8 cellular contexts compared by ENCODE assay signal in genomic region chrX:74536142-74537010, GRCh38.
DNase-seq lines count a peak whose midpoint lies in the region; ATAC-seq and FAIRE-seq lines count a peak whose summit lies in the region.

No MANE protein-coding gene starts in this region.

- peak overlapping the region; percentile 50 for H3K27ac Mint-ChIP-seq in activated naive CD8-positive, alpha-beta T cell
- peak overlapping the region; percentile 80 to 86 for H3K27ac Mint-ChIP-seq in natural killer cell treated with Interleukin-12 subunit alpha and Interleukin-12 subunit beta and Interleukin-15 and Interleukin-18, amount 100 ng/mL, for 72 hours

- H3K9ac ChIP-seq in HUES48 (ENCODE audit: low read depth, low read length) = no peak overlapping the region

- H3K9me3 ChIP-seq in HUES48 (ENCODE audit: control insufficient read depth, insufficient read depth, low read length) = peaks cover 12% of the 10 kb centered on the region

- no peak for FAIRE-seq in RCC 7860 (lab: Jason Lieb, UNC)

- peak overlapping the region; percentile 82 for H3K4me3 Mint-ChIP-seq in activated naive CD8-positive, alpha-beta T cell
- H3K4me3 Mint-ChIP-seq in natural killer cell treated with Interleukin-12 subunit alpha and Interleukin-12 subunit beta and Interleukin-15 and Interleukin-18, amount 100 ng/mL, for 72 hours = peak overlapping the region; percentile 73

- DNase-seq in DMS 273 (lab: John Stamatoyannopoulos, UW; ENCODE audit: unreplicated experiment) = peak; percentile 95
- DNase-seq in RCC 7860 (ENCODE audit: low spot score) = peak; percentile 10
- peak; percentile 66 for DNase-seq in foreskin melanocyte
- DNase-seq in natural killer cell treated with Interleukin-12 subunit alpha and Interleukin-12 subunit beta and Interleukin-15 and Interleukin-18, amount 100 ng/mL, for 72 hours (ENCODE audit: low spot score) = peak; percentile 76
- peak; percentile 83 for DNase-seq in ureter (ENCODE audit: low spot score)

- ATAC-seq in GM21390 (IDR thresholded peaks at IDR 0.05; ENCODE audit: unreplicated experiment) = peak; percentile 62
- peak; percentile 56 to 70 for ATAC-seq in natural killer cell treated with Interleukin-12 subunit alpha and Interleukin-12 subunit beta and Interleukin-15 and Interleukin-18, amount 100 ng/mL, for 72 hours

- no peaks in the 10 kb centered on the region for H3K36me3 ChIP-seq in HUES48 (ENCODE audit: control insufficient read depth, insufficient read depth, low read length)

- H3K27me3 Mint-ChIP-seq in activated naive CD8-positive, alpha-beta T cell = no peaks in the 10 kb centered on the region
- peaks cover 0 to 8% of the 10 kb centered on the region in 2 donors for H3K27me3 Mint-ChIP-seq in natural killer cell treated with Interleukin-12 subunit alpha and Interleukin-12 subunit beta and Interleukin-15 and Interleukin-18, amount 100 ng/mL, for 72 hours

- no peaks in the 10 kb centered on the region for H3K9me3 Mint-ChIP-seq in activated naive CD8-positive, alpha-beta T cell (ENCODE audit: low read depth)
- no peaks in the 10 kb centered on the region for H3K9me3 Mint-ChIP-seq in natural killer cell treated with Interleukin-12 subunit alpha and Interleukin-12 subunit beta and Interleukin-15 and Interleukin-18, amount 100 ng/mL, for 72 hours

- H3K27me3 ChIP-seq in HUES48 (ENCODE audit: control insufficient read depth, insufficient read depth, low read length) = peaks cover 12% of the 10 kb centered on the region; the same call in 1 of the 2 replicates

- no peaks in the 10 kb centered on the region for H3K36me3 Mint-ChIP-seq in activated naive CD8-positive, alpha-beta T cell
- no peaks in the 10 kb centered on the region for H3K36me3 Mint-ChIP-seq in natural killer cell treated with Interleukin-12 subunit alpha and Interleukin-12 subunit beta and Interleukin-15 and Interleukin-18, amount 100 ng/mL, for 72 hours

- H3K4me1 ChIP-seq in HUES48 (ENCODE audit: control insufficient read depth, insufficient read depth, low read length) = peaks cover 3% of the 10 kb centered on the region; the same call in 1 of the 2 replicates

- peak overlapping the region; percentile 63 for H3K4me3 ChIP-seq in HUES48 (ENCODE audit: low read depth, low read length)

- peaks cover 7% of the 10 kb centered on the region for H3K4me1 Mint-ChIP-seq in activated naive CD8-positive, alpha-beta T cell (ENCODE audit: low read depth)
- peaks cover 16 to 22% of the 10 kb centered on the region in 2 donors for H3K4me1 Mint-ChIP-seq in natural killer cell treated with Interleukin-12 subunit alpha and Interleukin-12 subunit beta and Interleukin-15 and Interleukin-18, amount 100 ng/mL, for 72 hours (ENCODE audit: low read depth in 2 of 2)

- peak overlapping the region; percentile 14 for H3K27ac ChIP-seq in HUES48 (ENCODE audit: low read depth, low read length)

Comparison
In these comparisons a context has a peak if more than half of its experiments do, and no peak if none do; other contexts are left out.
1. Peak in every context shown above with its lines: DNase-seq, ATAC-seq, H3K4me3 ChIP-seq and H3K27ac ChIP-seq.
2. DNase-seq: peak in every context shown above with its lines; median percentile 95 in DMS 273; 83 in ureter; 76 in natural killer cell treated with Interleukin-12 subunit alpha and Interleukin-12 subunit beta and Interleukin-15 and Interleukin-18, amount 100 ng/mL, for 72 hours; 66 in foreskin melanocyte; 10 in RCC 7860.